In the genomic region with DNA sequence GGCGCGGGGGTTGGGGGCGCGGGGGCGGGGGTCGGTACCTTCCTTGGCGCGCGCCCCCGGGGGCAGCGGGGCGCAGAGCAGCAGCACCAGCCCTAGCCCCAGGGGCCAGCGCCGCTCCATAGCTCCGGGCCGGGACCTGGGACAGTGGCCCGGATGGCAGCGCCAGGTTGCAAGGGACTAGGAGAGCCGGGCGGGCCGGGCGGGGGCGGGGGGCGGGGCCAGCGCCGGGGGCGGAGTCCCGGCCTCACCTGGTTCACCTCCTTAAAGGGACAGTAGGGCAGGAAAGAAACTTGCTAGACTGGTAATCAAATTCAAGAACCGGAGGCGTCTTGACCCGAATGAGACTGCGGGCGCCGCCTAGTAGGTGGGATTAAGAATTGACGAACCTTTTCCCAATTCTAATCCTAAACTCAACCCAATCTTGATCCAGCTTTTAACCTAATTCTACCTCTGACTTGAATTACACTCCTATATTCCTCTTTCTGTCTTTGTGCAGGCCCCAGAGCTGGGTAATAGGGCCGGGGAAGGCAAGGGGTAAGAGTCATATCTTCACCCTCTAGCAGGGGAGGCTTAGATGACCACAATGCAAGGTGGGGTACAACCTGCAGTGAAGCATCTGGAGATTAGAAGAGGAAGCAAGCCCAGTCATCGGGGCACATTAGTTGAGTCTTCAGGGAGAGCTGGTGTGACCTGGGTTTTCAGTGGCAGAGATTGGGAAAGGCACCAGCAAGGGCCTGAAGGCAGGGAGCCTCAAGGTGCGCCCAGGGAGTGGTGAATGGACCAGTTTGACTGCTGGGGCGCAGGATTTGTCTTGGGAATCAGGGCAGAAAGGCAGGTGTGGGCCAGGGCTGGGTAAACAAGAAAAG, we compare ENCODE assay signal across 8 cellular contexts. TPM values are rescaled to one million over a fixed set of nuclear protein-coding genes. Genes with fewer than 3 reads are reported as not detected.
DNase-seq lines count a peak whose midpoint lies in the region; ATAC-seq and TF ChIP-seq lines count a peak whose summit lies in the region.

A gene (minus strand): TSS at position 171 of the 866 bp plus-strand sequence. CDS start 51 bp downstream, at position 120.

- TF ChIP-seq CTCF in GM13977 (IDR thresholded peaks at IDR 0.05; ENCODE audit: extremely low read depth, insufficient read depth, missing control alignments), result peak; percentile 17
- peak; percentile 76 for TF ChIP-seq CTCF in foreskin keratinocyte (conservative IDR thresholded peaks at IDR 0.05)
- TF ChIP-seq CTCF in progenitor cell of endocrine pancreas (IDR thresholded peaks at IDR 0.05; ENCODE audit: unreplicated experiment), result peak; percentile 71
- TF ChIP-seq CTCF in BE2C (IDR thresholded peaks at IDR 0.05; ENCODE audit: low read depth, low read length), result no peak

- H3K36me3 ChIP-seq in BE2C, result no peaks in the 10 kb centered on the region

- ATAC-seq in foreskin keratinocyte, result peak; percentile 92

- no peaks in the 10 kb centered on the region for H3K27me3 Mint-ChIP-seq in progenitor cell of endocrine pancreas

- no peaks in the 10 kb centered on the region for H3K9me3 ChIP-seq in BE2C

- H3K9me3 Mint-ChIP-seq in progenitor cell of endocrine pancreas (ENCODE audit: low read depth), result no peaks in the 10 kb centered on the region

- peak within 1 kb of the TSS; percentile 90 for H3K4me3 Mint-ChIP-seq in progenitor cell of endocrine pancreas (ENCODE audit: low read depth)

- peak within 1 kb of the TSS; percentile 74 for H3K27ac Mint-ChIP-seq in progenitor cell of endocrine pancreas

- in situ Hi-C loops in GM13977 (cut with MboI; ENCODE audit: low pct_unique_long_range_greater_than_20kb, low sequenced_read_pairs, unreplicated experiment), result loop anchor here (25.0 kb wide), 1 partner anchor 172 kb away; no protein-coding TSS in a partner anchor

- H3K36me3 Mint-ChIP-seq in progenitor cell of endocrine pancreas (ENCODE audit: insufficient read depth), result peaks cover 2% of the 10 kb centered on the region

- H3K4me1 ChIP-seq in foreskin keratinocyte (peaks cover 3% of the 10 kb centered on the region), BE2C (no peaks in the 10 kb centered on the region)

- DNase-seq in GM13977 (ENCODE audit: low spot score) (peak; percentile 75), NCI-H146 (lab: John Stamatoyannopoulos, UW) (peak; percentile 44), foreskin keratinocyte (peak; percentile 58 to 80), progenitor cell of endocrine pancreas (ENCODE audit: low spot score, unreplicated experiment) (peak; percentile 45), BE2C (no peak), NCI-H2227 treated with DMSO at 0.1 percent for 48 hours (lab: John Stamatoyannopoulos, UW) (no peak), KG1 (lab: John Stamatoyannopoulos, UW) (no peak)
- peak; percentile 70 for DNase-seq in activated T-cell treated with anti-CD3 and anti-CD28 coated beads, Interleukin-2, amount 50 U/mL, for 1 hour

- peaks cover 55% of the 10 kb centered on the region for H3K4me1 Mint-ChIP-seq in progenitor cell of endocrine pancreas (ENCODE audit: low read depth)

- no peak within 1 kb of the TSS for H3K4me3 ChIP-seq in BE2C (ENCODE audit: low read depth, low read length)

- H3K27me3 ChIP-seq in foreskin keratinocyte (no peaks in the 10 kb centered on the region), BE2C (peaks cover 12% of the 10 kb centered on the region)

- no peak within 1 kb of the TSS for H3K27ac ChIP-seq in foreskin keratinocyte

RNA-seq across cellular contexts. Expression of the gene that starts here (rescaled TPM):
- total RNA-seq in foreskin keratinocyte (35.0 and 38.9 TPM in 2 replicates), progenitor cell of endocrine pancreas (54.4 and 56.3 TPM in 2 replicates)
- 20.1 and 22.3 TPM in 2 replicates for polyA plus RNA-seq in foreskin keratinocyte
- 3.2 TPM for polyA plus RNA-seq in BE2C (2012; ENCODE audit: insufficient read depth, insufficient read length, low read depth)

Comparison
In these comparisons a context has a peak if more than half of its experiments do, and no peak if none do; other contexts are left out.
1. DNase-seq: peak in GM13977 (single experiment), NCI-H146 (single experiment), activated T-cell treated with anti-CD3 and anti-CD28 coated beads, Interleukin-2, amount 50 U/mL, for 1 hour (single experiment), foreskin keratinocyte (2 of 2) and progenitor cell of endocrine pancreas (single experiment); none in BE2C (single experiment), NCI-H2227 treated with DMSO at 0.1 percent for 48 hours (single experiment) and KG1 (single experiment).